In genomic region chr12:6334940-6335450, GRCh38 we compare ENCODE assay signal across 9 cellular contexts. TPM values are rescaled to one million over a fixed set of nuclear protein-coding genes. Genes with fewer than 3 reads are reported as not detected.
DNase-seq lines count a peak whose midpoint lies in the region; ATAC-seq and TF ChIP-seq lines count a peak whose summit lies in the region.
"Had no signal": no experiment of that assay in that cellular context is flagged by ENCODE, and none has a peak within 500 bp of the region (broad histone marks: within the 10 kb centered on the region; RNA-seq: fewer than 3 reads in every experiment).

No MANE protein-coding gene starts in this region.

- no peak overlapping the region for H3K4me3 ChIP-seq in HUES48 (ENCODE audit: low read depth, low read length)
- peak overlapping the region; percentile 20 for H3K4me3 ChIP-seq in brain microvascular endothelial cell (ENCODE audit: low read depth, low read length)

- intact Hi-C loops in left colon (cut with DNase I, micrococcal nuclease), result loop anchor here in 1 of 2 donors (10.0 kb wide), 1 partner anchor 200 kb away; the partner anchor contains the start of gene GAPDH

- peaks cover 47% of the 10 kb centered on the region for H3K4me1 ChIP-seq in HUES48 (ENCODE audit: control insufficient read depth, insufficient read depth, low read length)

- in situ Hi-C loops in brain microvascular endothelial cell (cut with HindIII; ENCODE audit: low pct_ligation_motif_present, low sequenced_read_pairs), result no loop called here

- H3K27ac ChIP-seq in HUES48 (ENCODE audit: low read depth, low read length) (peak overlapping the region; percentile 93), brain microvascular endothelial cell (peak overlapping the region; percentile 94), substantia nigra (ENCODE audit: low read depth, low read length, poor library complexity, severe bottlenecking) (peak overlapping the region; percentile 81)

- H3K36me3 ChIP-seq in HUES48 (ENCODE audit: control insufficient read depth, insufficient read depth, low read length) (peaks cover 40% of the 10 kb centered on the region), brain microvascular endothelial cell (replicated peaks) (peaks cover 49% of the 10 kb centered on the region)

- ATAC-seq in left colon (peak; percentile 16), HG02623 (IDR thresholded peaks at IDR 0.05; ENCODE audit: unreplicated experiment) (no peak), GM18868 (IDR thresholded peaks at IDR 0.05; ENCODE audit: unreplicated experiment) (no peak), HG03521 (IDR thresholded peaks at IDR 0.05; ENCODE audit: unreplicated experiment) (no peak)

- DNase-seq in brain microvascular endothelial cell, result no peak
- peak; percentile 56 to 68 for DNase-seq in left colon
- peak in 1 of 49 donors; percentile 34 for DNase-seq in substantia nigra (lab: John Stamatoyannopoulos, UW)
- no peak for DNase-seq in NOMO-1 (lab: John Stamatoyannopoulos, UW; ENCODE audit: unreplicated experiment in 2 of 2)
- DNase-seq: NCI-H345 had no signal

- H3K9ac ChIP-seq in HUES48 (ENCODE audit: low read depth, low read length), result peak overlapping the region; percentile 68

- no peaks in the 10 kb centered on the region for H3K9me3 ChIP-seq in HUES48 (ENCODE audit: control insufficient read depth, insufficient read depth, low read length)

- H3K27me3 ChIP-seq in HUES48 (ENCODE audit: control insufficient read depth, insufficient read depth, low read length), result no peaks in the 10 kb centered on the region
- no peaks in the 10 kb centered on the region for H3K27me3 ChIP-seq in brain microvascular endothelial cell (replicated peaks)

- no peak for TF ChIP-seq CTCF in brain microvascular endothelial cell (IDR thresholded peaks at IDR 0.05; ENCODE audit: low read depth, low read length, missing control alignments)

RNA-seq across cellular contexts. Expression of gene TNFRSF1A, which starts 6.9 kb away (rescaled TPM):
- 100 to 1,000 TPM; 140 to 170 TPM for total RNA-seq in left colon

RNA-seq across cellular contexts. Expression of gene PLEKHG6, which starts 24.5 kb away (rescaled TPM):
- total RNA-seq in left colon, result 100 to 1,000 TPM; 140 to 147 TPM

RNA-seq across cellular contexts. Expression of gene SCNN1A, which starts 40.4 kb away (rescaled TPM):
- total RNA-seq in left colon, result 100 to 1,000 TPM; 289 to 459 TPM

RNA-seq across cellular contexts. Expression of gene LTBR, which starts 49.0 kb away (rescaled TPM):
- total RNA-seq in left colon, result 100 to 1,000 TPM; 120 to 129 TPM

Comparison
In these comparisons a context has a peak if more than half of its experiments do, and no peak if none do; other contexts are left out.
1. DNase-seq: peak in left colon (2 of 2); none in brain microvascular endothelial cell (single experiment) and NOMO-1 (0 of 2).
2. Peak in every context shown above with its lines, with median percentiles within 50 percentile points of each other: H3K27ac ChIP-seq.